In genomic region chr5:82312373-82312856, GRCh38 we compare ENCODE assay signal across 9 cellular contexts. TPM values are rescaled to one million over a fixed set of nuclear protein-coding genes. Genes with fewer than 3 reads are reported as not detected.
A peak's percentile ranks its signal among the peaks of the same experiment; 100 is the strongest.
DNase-seq lines count a peak whose midpoint lies in the region; ATAC-seq and TF ChIP-seq lines count a peak whose summit lies in the region.
"Had no signal": no experiment of that assay in that cellular context is flagged by ENCODE, and none has a peak within 500 bp of the region (broad histone marks: within the 10 kb centered on the region; RNA-seq: fewer than 3 reads in every experiment).

No MANE protein-coding gene starts in this region.

- DNase-seq in Caki2 (ENCODE audit: low read depth): peak; percentile 39
- DNase-seq in HFFc6: peak; percentile 71
- DNase-seq in NCI-H82 treated with DMSO at 0.1 percent for 48 hours (lab: John Stamatoyannopoulos, UW; ENCODE audit: unreplicated experiment): peak; percentile 19
- peak; percentile 34 for DNase-seq in activated naive CD8-positive, alpha-beta T cell treated with anti-CD3 and anti-CD28 coated beads, Interleukin-2, amount 10 ng/mL, durations not matched to agents 7 days and 5 days
- DNase-seq in heart left ventricle: peak; percentile 54 to 69 (median 67)
- no peak for DNase-seq in retinal pigment epithelial cell (ENCODE audit: low read depth)

- POLR2A ChIA-PET in activated naive CD8-positive, alpha-beta T cell treated with anti-CD3 and anti-CD28 coated beads, Interleukin-2, amount 10 ng/mL, durations not matched to agents 7 days and 5 days (lab: Charles Lee): no interaction called here

- peaks cover 0 to 3% (median 0%) of the 10 kb centered on the region in 9 donors for H3K36me3 ChIP-seq in heart left ventricle

- H3K36me3 Mint-ChIP-seq in HFFc6 (ENCODE audit: low read depth): no peaks in the 10 kb centered on the region
- H3K36me3 Mint-ChIP-seq in activated naive CD8-positive, alpha-beta T cell treated with anti-CD3 and anti-CD28 coated beads, Interleukin-2, amount 10 ng/mL, durations not matched to agents 7 days and 5 days: peaks cover 11% of the 10 kb centered on the region

- H3K4me3 Mint-ChIP-seq in HFFc6: no peak overlapping the region
- no peak overlapping the region for H3K4me3 Mint-ChIP-seq in activated naive CD8-positive, alpha-beta T cell treated with anti-CD3 and anti-CD28 coated beads, Interleukin-2, amount 10 ng/mL, durations not matched to agents 7 days and 5 days
- H3K4me3 Mint-ChIP-seq: T-helper 1 cell treated with Interleukin-12 subunit alpha and Interleukin-12 subunit beta and Interleukin-4 antibody, amounts not matched to agents 30 μg/mL and 1 μg/mL, for 36 hours had no signal

- peaks cover 18% of the 10 kb centered on the region for H3K4me1 Mint-ChIP-seq in HFFc6 (ENCODE audit: low read depth)
- peaks cover 3% of the 10 kb centered on the region for H3K4me1 Mint-ChIP-seq in activated naive CD8-positive, alpha-beta T cell treated with anti-CD3 and anti-CD28 coated beads, Interleukin-2, amount 10 ng/mL, durations not matched to agents 7 days and 5 days

- in situ Hi-C loops in Caki2 (cut with HindIII; ENCODE audit: low pct_unique_long_range_greater_than_20kb, low sequenced_read_pairs): no loop called here

- H3K4me3 ChIP-seq in heart left ventricle (peak overlapping the region in 4 of 12 donors; percentile 10 to 26 (median 14)), retinal pigment epithelial cell (ENCODE audit: low read length) (no peak overlapping the region)

- no peak overlapping the region for H3K27ac Mint-ChIP-seq in HFFc6
- H3K27ac Mint-ChIP-seq in activated naive CD8-positive, alpha-beta T cell treated with anti-CD3 and anti-CD28 coated beads, Interleukin-2, amount 10 ng/mL, durations not matched to agents 7 days and 5 days: no peak overlapping the region
- H3K27ac Mint-ChIP-seq: T-helper 1 cell treated with Interleukin-12 subunit alpha and Interleukin-12 subunit beta and Interleukin-4 antibody, amounts not matched to agents 30 μg/mL and 1 μg/mL, for 36 hours had no signal

- no peaks in the 10 kb centered on the region for H3K9me3 Mint-ChIP-seq in HFFc6
- H3K9me3 Mint-ChIP-seq in activated naive CD8-positive, alpha-beta T cell treated with anti-CD3 and anti-CD28 coated beads, Interleukin-2, amount 10 ng/mL, durations not matched to agents 7 days and 5 days: peaks cover 4% of the 10 kb centered on the region

- no peaks in the 10 kb centered on the region for H3K27me3 ChIP-seq in heart left ventricle

- WGBS in heart left ventricle, 4 donors: 22 to 32% (median 27%) methylated on average over 17 of the region's 17 CpGs

- TF ChIP-seq CTCF in HFFc6 (IDR thresholded peaks at IDR 0.05) (peak; percentile 92), heart left ventricle (IDR thresholded peaks at IDR 0.05) (peak; percentile 59 to 89 (median 80)), retinal pigment epithelial cell (conservative IDR thresholded peaks at IDR 0.05; ENCODE audit: low read depth, low read length) (peak; percentile 96)

- no peak for ATAC-seq in activated naive CD8-positive, alpha-beta T cell treated with anti-CD3 and anti-CD28 coated beads, Interleukin-2, amount 10 ng/mL, durations not matched to agents 7 days and 5 days (ENCODE audit: low read depth)
- peak; percentile 72 to 87 (median 82) for ATAC-seq in heart left ventricle
- ATAC-seq in HG03280 (IDR thresholded peaks at IDR 0.05; ENCODE audit: unreplicated experiment): no peak
- no peak for ATAC-seq in GM18861 (IDR thresholded peaks at IDR 0.05; ENCODE audit: unreplicated experiment)

- H3K27me3 Mint-ChIP-seq in HFFc6 (ENCODE audit: insufficient read depth): peaks cover 5% of the 10 kb centered on the region
- no peaks in the 10 kb centered on the region for H3K27me3 Mint-ChIP-seq in activated naive CD8-positive, alpha-beta T cell treated with anti-CD3 and anti-CD28 coated beads, Interleukin-2, amount 10 ng/mL, durations not matched to agents 7 days and 5 days

- H3K9me3 ChIP-seq in heart left ventricle: no peaks in the 10 kb centered on the region

- intact Hi-C loops in heart left ventricle (cut with DNase I): loop anchor here in 4 of 10 donors (5.0 kb wide), 1 partner anchor 1250 kb away; no protein-coding TSS in a partner anchor

- H3K4me1 ChIP-seq in heart left ventricle: peaks cover 0 to 16% (median 11%) of the 10 kb centered on the region in 12 donors

- peak overlapping the region in 7 of 12 donors; percentile 17 to 69 (median 43) for H3K27ac ChIP-seq in heart left ventricle

- no peak for TF ChIP-seq POLR2A in heart left ventricle (IDR thresholded peaks at IDR 0.05)

RNA-seq across cellular contexts. Expression of gene RPS23, which starts 34.3 kb away (rescaled TPM):
- total RNA-seq in Caki2 (2014; rRNA removed; shearing (Covaris generic); ENCODE audit: low replicate concordance): 2,894 and 4,147 TPM in 2 replicates
- 1,000 to 10,000 TPM; 1,416 to 1,929 (median 1,647) TPM for total RNA-seq in HFFc6 (2021; fragmentation: NEBNext Ultra II Directional; extraction: Animal tissue kit (Norgen Biotek cat#: 25700))
- 1,000 to 10,000 TPM; 1,979 to 2,058 TPM for total RNA-seq in activated naive CD8-positive, alpha-beta T cell treated with anti-CD3 and anti-CD28 coated beads, Interleukin-2, amount 10 ng/mL, durations not matched to agents 7 days and 5 days
- 1,000 to 10,000 TPM in 7 of 9 donors, 100 to 1,000 TPM in 2; 969 to 1,672 (median 1,220) TPM for total RNA-seq in heart left ventricle
- 1,000 to 10,000 TPM; 1,640 to 2,612 TPM for polyA plus RNA-seq in heart left ventricle

Comparison
In these comparisons a context has a peak if more than half of its experiments do, and no peak if none do; other contexts are left out.
1. ATAC-seq: peak in heart left ventricle (4 of 4); none in activated naive CD8-positive, alpha-beta T cell treated with anti-CD3 and anti-CD28 coated beads, Interleukin-2, amount 10 ng/mL, durations not matched to agents 7 days and 5 days (single experiment), HG03280 (single experiment) and GM18861 (single experiment).
2. Peak in every context shown above with its lines, with median percentiles within 50 percentile points of each other: CTCF ChIP-seq.